Comparison of ENCODE assay signal across 8 cellular contexts in genomic region chr11:119169272-119169719, GRCh38. TPM values are rescaled to one million over a fixed set of nuclear protein-coding genes. Genes with fewer than 3 reads are reported as not detected.
DNase-seq lines count a peak whose midpoint lies in the region; FAIRE-seq and TF ChIP-seq lines count a peak whose summit lies in the region.

No MANE protein-coding gene starts in this region.

- peak overlapping the region; percentile 98 for H2AFZ ChIP-seq in osteoblast (ENCODE audit: low read length)

- no peaks in the 10 kb centered on the region for H4K20me1 ChIP-seq in osteoblast (ENCODE audit: insufficient read depth, low read length)

- FAIRE-seq in GM19239 (lab: Jason Lieb, UNC): no peak

- H3K4me3 ChIP-seq in HUES64 (ENCODE audit: low read length): peak overlapping the region; percentile 78
- H3K4me3 ChIP-seq in osteoblast (ENCODE audit: insufficient read depth, low read length): peak overlapping the region; percentile 89

- no peak for TF ChIP-seq CTCF in osteoblast (IDR thresholded peaks at IDR 0.05; ENCODE audit: extremely low read depth, low read depth, low read length)

- H3K27me3 ChIP-seq in HUES64 (ENCODE audit: insufficient read depth, low read length) (no peaks in the 10 kb centered on the region), osteoblast (ENCODE audit: insufficient read depth, low read length) (no peaks in the 10 kb centered on the region)

- peak; percentile 45 for DNase-seq in AG08395 (ENCODE audit: low spot score)
- DNase-seq in GM19239 (ENCODE audit: insufficient read length, low spot score): peak; percentile 53
- peak; percentile 12 for DNase-seq in activated effector memory CD4-positive, alpha-beta T cell treated with Interleukin-2 at 50 U/mL for 16 hours
- DNase-seq in germinal center (ENCODE audit: low spot score): peak; percentile 42
- peak; percentile 94 for DNase-seq in osteoblast (ENCODE audit: insufficient read length, low spot score, missing footprints)
- no peak for DNase-seq in NCI-H1417 treated with DMSO at 0.1 percent for 48 hours (lab: John Stamatoyannopoulos, UW)
- no peak for DNase-seq in NCI-H1694 (lab: John Stamatoyannopoulos, UW)

- H3K4me1 ChIP-seq in HUES64 (ENCODE audit: insufficient read depth, low read length) (peaks cover 6% of the 10 kb centered on the region; the same call in 1 of the 2 replicates), osteoblast (ENCODE audit: insufficient read depth, low read length) (peaks cover 9% of the 10 kb centered on the region)

- H3K27ac ChIP-seq in HUES64 (ENCODE audit: low read depth, low read length): peak overlapping the region; percentile 91
- peak overlapping the region; percentile 79 for H3K27ac ChIP-seq in osteoblast (ENCODE audit: low read depth, low read length)

- 5% methylated on average over 15 of the region's 15 CpGs for WGBS in HUES64

- H3K4me2 ChIP-seq in osteoblast (ENCODE audit: insufficient read depth, low read length): peak overlapping the region; percentile 94

- H3K9me3 ChIP-seq in HUES64 (ENCODE audit: insufficient read depth, low read depth, low read length) (no peaks in the 10 kb centered on the region), osteoblast (ENCODE audit: low read depth, low read length) (no peaks in the 10 kb centered on the region)

- H3K36me3 ChIP-seq in HUES64 (ENCODE audit: insufficient read depth, low read length): no peaks in the 10 kb centered on the region; the same call in 1 of the 2 replicates
- peaks cover 3% of the 10 kb centered on the region for H3K36me3 ChIP-seq in osteoblast (ENCODE audit: insufficient read depth, low read length)

- peak overlapping the region; percentile 82 for H3K9ac ChIP-seq in HUES64 (ENCODE audit: low read depth, low read length)

- H3K79me2 ChIP-seq in osteoblast (ENCODE audit: insufficient read depth, low read length): peaks cover 3% of the 10 kb centered on the region

RNA-seq across cellular contexts. Expression of gene NLRX1, which starts 0.8 kb away (rescaled TPM):
- 7.5 TPM for polyA plus RNA-seq in HUES64 (2013, experiment 1 of 2)
- 10.0 TPM for polyA plus RNA-seq in HUES64 (2013, experiment 2 of 2)
- total RNA-seq in osteoblast: 24.2 and 29.7 TPM in 2 replicates

RNA-seq across cellular contexts. Expression of gene NHERF4, which starts 16.0 kb away (rescaled TPM):
- not detected for polyA plus RNA-seq in HUES64 (2013, experiment 1 of 2)
- not detected for polyA plus RNA-seq in HUES64 (2013, experiment 2 of 2)
- total RNA-seq in osteoblast: not detected in 2 replicates

RNA-seq across cellular contexts. Expression of gene ABCG4, which starts 20.4 kb away (rescaled TPM):
- 0.35 TPM for polyA plus RNA-seq in HUES64 (2013, experiment 1 of 2)
- polyA plus RNA-seq in HUES64 (2013, experiment 2 of 2): 0.25 TPM
- under 0.01 TPM in 1 of 2 replicates, not detected in the other for total RNA-seq in osteoblast

RNA-seq across cellular contexts. Expression of gene CBL, which starts 36.8 kb away (rescaled TPM):
- polyA plus RNA-seq in HUES64 (2013, experiment 1 of 2): 20.5 TPM
- polyA plus RNA-seq in HUES64 (2013, experiment 2 of 2): 22.9 TPM
- 9.0 and 9.7 TPM in 2 replicates for total RNA-seq in osteoblast

RNA-seq across cellular contexts. Expression of gene HINFP, which starts 47.9 kb away (rescaled TPM):
- 17.8 TPM for polyA plus RNA-seq in HUES64 (2013, experiment 1 of 2)
- 20.6 TPM for polyA plus RNA-seq in HUES64 (2013, experiment 2 of 2)
- total RNA-seq in osteoblast: 20.6 and 22.8 TPM in 2 replicates

Comparison
In these comparisons a context has a peak if more than half of its experiments do, and no peak if none do; other contexts are left out.
1. DNase-seq: peak in AG08395 (single experiment), GM19239 (single experiment), activated effector memory CD4-positive, alpha-beta T cell treated with Interleukin-2 at 50 U/mL for 16 hours (single experiment), germinal center (single experiment) and osteoblast (single experiment); none in NCI-H1417 treated with DMSO at 0.1 percent for 48 hours (single experiment) and NCI-H1694 (single experiment).